ENCODE assay signal across 18 cellular contexts in genomic region chr1:51314974-51315373, GRCh38. TPM values are rescaled to one million over a fixed set of nuclear protein-coding genes. Genes with fewer than 3 reads are reported as not detected.
DNase-seq lines count a peak whose midpoint lies in the region; ATAC-seq, FAIRE-seq and TF ChIP-seq lines count a peak whose summit lies in the region.
"Had no signal": no experiment of that assay in that cellular context is flagged by ENCODE, and none has a peak within 500 bp of the region (broad histone marks: within the 10 kb centered on the region; RNA-seq: fewer than 3 reads in every experiment).

No MANE protein-coding gene starts in this region.

- whole genome bisulfite sequencing in pancreas, 2 donors = 34% methylated on average over 3 of the region's 3 CpGs

- H3K27ac ChIP-seq in AG04450 (ENCODE audit: low read depth, low read length) (peak overlapping the region; percentile 72), PC-9 (peak overlapping the region; percentile 99), epithelial cell of prostate (peak overlapping the region; percentile 93), pancreas (peak overlapping the region; percentile 35 to 90 (median 61)), A673 (ENCODE audit: low read depth, low read length, poor library complexity, severe bottlenecking) (no peak overlapping the region)

- ATAC-seq in pancreas (peak; percentile 43 to 80 (median 54)), GM19328 (IDR thresholded peaks at IDR 0.05; ENCODE audit: unreplicated experiment) (no peak), HG02981 (IDR thresholded peaks at IDR 0.05; ENCODE audit: unreplicated experiment) (no peak)

- H3K27me3 ChIP-seq in AG04450 (ENCODE audit: control insufficient read depth, insufficient read depth, low read length) = no peaks in the 10 kb centered on the region
- no peaks in the 10 kb centered on the region for H3K27me3 ChIP-seq in PC-9 (ENCODE audit: insufficient read depth, low read depth)
- no peaks in the 10 kb centered on the region for H3K27me3 ChIP-seq in pancreas
- no peaks in the 10 kb centered on the region for H3K27me3 ChIP-seq in A673 (replicated peaks; ENCODE audit: insufficient read depth, low read depth, low read length, poor library complexity)
- H3K27me3 ChIP-seq: heart right ventricle had no signal

- H2AFZ ChIP-seq in PC-9 = no peak overlapping the region

- no peak for FAIRE-seq in pancreas (lab: Jason Lieb, UNC)
- FAIRE-seq: GM12892, HTR-8/SVneo had no signal

- H3K9me3 ChIP-seq in AG04450 (ENCODE audit: control insufficient read depth, insufficient read depth, low read length) (no peaks in the 10 kb centered on the region), PC-9 (ENCODE audit: insufficient read depth, low read depth) (no peaks in the 10 kb centered on the region), pancreas (no peaks in the 10 kb centered on the region), A673 (ENCODE audit: low read depth, low read length, poor library complexity, severe bottlenecking) (no peaks in the 10 kb centered on the region)
- H3K9me3 ChIP-seq: HAP-1, heart right ventricle had no signal

- DNase-seq in AG04450 (ENCODE audit: low read depth, low spot score) (no peak), PC-9 (no peak), epithelial cell of prostate (ENCODE audit: low read depth, low spot score) (no peak), pancreas (peak in 1 of 6 donors; percentile 62), A673 (ENCODE audit: low spot score) (no peak), SW 1271 (lab: John Stamatoyannopoulos, UW) (no peak)
- DNase-seq: activated CD4-positive, alpha-beta T cell treated with anti-CD3 and anti-CD28 coated beads for 1 hour; activated CD8-positive, alpha-beta memory T cell treated with anti-CD3 and anti-CD28 coated beads, Interleukin-2, amount 50 U/mL, for 4 hours; GDM1; heart right ventricle; NCI-H1694 treated with DMSO at 0.1 percent for 48 hours; stimulated activated CD4-positive, alpha-beta T cell treated with anti-CD3 and anti-CD28 coated beads, Interleukin-4, amount 100 ng/mL, for 4 hours; T-helper 9 cell had no signal

- no peaks in the 10 kb centered on the region for H4K20me1 ChIP-seq in PC-9 (ENCODE audit: insufficient read depth)

- no peaks in the 10 kb centered on the region for H3K79me2 ChIP-seq in PC-9 (ENCODE audit: low read depth)

- peaks cover 32% of the 10 kb centered on the region for H3K4me1 ChIP-seq in PC-9 (replicated peaks; ENCODE audit: insufficient read depth)
- peaks cover 8 to 37% (median 27%) of the 10 kb centered on the region in 3 donors for H3K4me1 ChIP-seq in pancreas
- H3K4me1 ChIP-seq in A673 (ENCODE audit: insufficient read depth, low read length, poor library complexity, severe bottlenecking) = peaks cover 9% of the 10 kb centered on the region
- H3K4me1 ChIP-seq: HAP-1 had no signal

- POLR2A ChIA-PET in AG04450 (lab: Yijun Ruan, JAX) (no interaction called here), PC-9 (lab: Charles Lee; ENCODE audit: unreplicated experiment) (interaction anchor here (0.5 to 0.6 kb wide), 3 partner anchors 12 to 52 kb away, joined by 3 to 21 read pairs (median 15); no protein-coding TSS in a partner anchor), A673 (lab: Charles Lee; ENCODE audit: low non-redundant PET) (no interaction called here)

- H3K4me2 ChIP-seq in PC-9 = peak overlapping the region; percentile 82

- CTCF ChIA-PET in AG04450 (lab: Charles Lee) = interaction anchor here (2.3 kb wide), 1 partner anchor 19 kb away, joined by 5 read pairs; no protein-coding TSS in a partner anchor
- CTCF ChIA-PET in PC-9 (lab: Charles Lee) = no interaction called here
- CTCF ChIA-PET in A673 (lab: Charles Lee) = interaction anchor here (1.0 kb wide), 1 partner anchor 20 kb away, joined by 3 read pairs; no protein-coding TSS in a partner anchor

- intact Hi-C loops in PC-9 (cut with micrococcal nuclease; ENCODE audit: unreplicated experiment) = no loop called here
- intact Hi-C loops in pancreas (cut with DNase I) = no loop called here
- intact Hi-C loops in A673 (cut with micrococcal nuclease; ENCODE audit: unreplicated experiment) = no loop called here

- peaks cover 23% of the 10 kb centered on the region for H3F3A ChIP-seq in PC-9 (ENCODE audit: insufficient read depth, low read depth)

- H3K36me3 ChIP-seq in PC-9 (ENCODE audit: low read depth) (no peaks in the 10 kb centered on the region), pancreas (peaks cover 0 to 11% (median 0%) of the 10 kb centered on the region in 3 donors), A673 (ENCODE audit: insufficient read depth, low read length, poor library complexity, severe bottlenecking) (no peaks in the 10 kb centered on the region)
- H3K36me3 ChIP-seq: HAP-1 had no signal

- H3K4me3 ChIP-seq in AG04450 (ENCODE audit: low read depth, low read length) (no peak overlapping the region), PC-9 (no peak overlapping the region), pancreas (no peak overlapping the region), A673 (ENCODE audit: low read depth, low read length, poor library complexity, severe bottlenecking) (no peak overlapping the region)
- H3K4me3 ChIP-seq: HAP-1, heart right ventricle had no signal

- BruUV-seq in PC-9 (replicated peaks; lab: Mats Ljungman, UMichigan) (no TSS peak), A673 (replicated peaks; lab: Mats Ljungman, UMichigan) (no TSS peak)

- TF ChIP-seq CTCF in AG04450 (IDR thresholded peaks at IDR 0.05; ENCODE audit: low read depth, low read length) (no peak), PC-9 (conservative IDR thresholded peaks at IDR 0.05) (no peak), pancreas (IDR thresholded peaks at IDR 0.05) (no peak), A673 (conservative IDR thresholded peaks at IDR 0.05; ENCODE audit: low read depth, low read length) (no peak)

- no peaks in the 10 kb centered on the region for H3K9me2 ChIP-seq in PC-9 (ENCODE audit: insufficient read depth)

RNA-seq across cellular contexts. Expression of gene TTC39A, which starts 15.4 kb away (rescaled TPM):
- polyA plus RNA-seq in AG04450 (2011; rRNA removed) (0.21 and 0.46 TPM in 2 replicates), pancreas (10 to 100 TPM; 10.5 to 18.3 TPM)
- polyA minus RNA-seq in AG04450 (2011; rRNA and poly(A)+ RNA removed) = 0.37 and 1.7 TPM in 2 replicates
- total RNA-seq in PC-9 (2021) (7.3 and 10.4 TPM in 2 replicates), pancreas (10 to 100 TPM; 11.7 to 28.4 (median 16.0) TPM), A673 (2021) (3.1 and 5.1 TPM in 2 replicates)

Comparison
In these comparisons a context has a peak if more than half of its experiments do, and no peak if none do; other contexts are left out.
1. ATAC-seq: peak in pancreas (4 of 4); none in GM19328 (single experiment) and HG02981 (single experiment).